In the genomic region with DNA sequence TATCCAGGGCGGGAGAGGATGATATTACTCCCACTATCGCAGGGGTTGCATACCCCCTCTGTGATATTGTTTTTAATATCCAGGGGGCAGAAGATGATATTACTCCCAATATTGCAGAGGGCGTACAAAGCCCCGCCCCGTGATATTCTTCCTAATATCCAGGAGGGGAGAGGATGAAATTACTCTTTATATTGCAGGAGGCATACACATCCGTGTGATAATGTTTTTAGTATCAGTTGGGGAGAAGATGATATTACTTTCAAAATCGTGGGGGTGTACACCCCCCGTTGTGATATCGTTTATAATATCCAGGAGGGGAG, we compare ENCODE assay signal across 8 cellular contexts. TPM values are rescaled to one million over a fixed set of nuclear protein-coding genes. Genes with fewer than 3 reads are reported as not detected.
DNase-seq lines count a peak whose midpoint lies in the region; ATAC-seq and TF ChIP-seq lines count a peak whose summit lies in the region.

No MANE protein-coding gene starts in this region.

- H3K27me3 ChIP-seq in CD4-positive, alpha-beta memory T cell (ENCODE audit: insufficient read depth, low read length): no peaks in the 10 kb centered on the region
- peaks cover 29% of the 10 kb centered on the region; the same call in 1 of the 2 replicates for H3K27me3 ChIP-seq in HUES64 (ENCODE audit: insufficient read depth, low read length)
- H3K27me3 ChIP-seq in adipocyte (replicated peaks; ENCODE audit: control insufficient read depth, insufficient read depth, low read length): peaks cover 27% of the 10 kb centered on the region
- peaks cover 19% of the 10 kb centered on the region for H3K27me3 ChIP-seq in foreskin keratinocyte

- no peaks in the 10 kb centered on the region for H3K9me3 ChIP-seq in CD4-positive, alpha-beta memory T cell (ENCODE audit: control insufficient read depth in 1 of 2, low read length in 2 of 2)
- H3K9me3 ChIP-seq in HUES64 (ENCODE audit: insufficient read depth, low read depth, low read length): no peaks in the 10 kb centered on the region
- H3K9me3 ChIP-seq in adipocyte (ENCODE audit: control insufficient read depth, low read length): no peaks in the 10 kb centered on the region

- H3K4me1 Mint-ChIP-seq in CD4-positive, alpha-beta memory T cell: peaks cover 5 to 13% (median 10%) of the 10 kb centered on the region in 4 donors
- H3K4me1 Mint-ChIP-seq in naive B cell: peaks cover 5 to 17% (median 9%) of the 10 kb centered on the region in 3 donors

- no peak for TF ChIP-seq CTCF in foreskin keratinocyte (conservative IDR thresholded peaks at IDR 0.05)

- H3K9ac ChIP-seq in HUES64 (ENCODE audit: low read depth, low read length) (no peak overlapping the region), adipocyte (ENCODE audit: low read length) (peak overlapping the region; percentile 67)

- peak overlapping the region; percentile 81 to 92 (median 86) for H3K4me3 Mint-ChIP-seq in CD4-positive, alpha-beta memory T cell
- peak overlapping the region; percentile 71 to 94 (median 88) for H3K4me3 Mint-ChIP-seq in naive B cell

- peak overlapping the region in 1 of 2 donors; percentile 28 for H3K4me3 ChIP-seq in CD4-positive, alpha-beta memory T cell (ENCODE audit: low read length in 2 of 2)
- H3K4me3 ChIP-seq in HUES64 (ENCODE audit: low read length) (peak overlapping the region; percentile 37), adipocyte (ENCODE audit: low read length) (peak overlapping the region; percentile 75)

- CTCF ChIA-PET in CD4-positive, alpha-beta memory T cell (lab: Charles Lee; ENCODE audit: partially characterized antibody): interaction anchor here (1.0 kb wide), 2 partner anchors 142 to 197 kb away, joined by 4 to 7 read pairs; no protein-coding TSS in a partner anchor

- H3K36me3 ChIP-seq in CD4-positive, alpha-beta memory T cell (ENCODE audit: insufficient read depth, low read length): no peaks in the 10 kb centered on the region
- H3K36me3 ChIP-seq in HUES64 (ENCODE audit: insufficient read depth, low read length): no peaks in the 10 kb centered on the region
- H3K36me3 ChIP-seq in adipocyte (ENCODE audit: control insufficient read depth, insufficient read depth, low read length, severe bottlenecking): no peaks in the 10 kb centered on the region

- no peaks in the 10 kb centered on the region for H3K4me1 ChIP-seq in CD4-positive, alpha-beta memory T cell (ENCODE audit: insufficient read depth, low read length)
- H3K4me1 ChIP-seq in HUES64 (ENCODE audit: insufficient read depth, low read length) (no peaks in the 10 kb centered on the region; the same call in 1 of the 2 replicates), adipocyte (ENCODE audit: control insufficient read depth, insufficient read depth, low read length) (peaks cover 5% of the 10 kb centered on the region), foreskin keratinocyte (no peaks in the 10 kb centered on the region)

- H3K27ac ChIP-seq in CD4-positive, alpha-beta memory T cell (ENCODE audit: low read depth, low read length): no peak overlapping the region
- H3K27ac ChIP-seq in HUES64 (ENCODE audit: low read depth, low read length): no peak overlapping the region
- H3K27ac ChIP-seq in foreskin keratinocyte: no peak overlapping the region

- H3K36me3 Mint-ChIP-seq in CD4-positive, alpha-beta memory T cell: no peaks in the 10 kb centered on the region
- H3K36me3 Mint-ChIP-seq in naive B cell: no peaks in the 10 kb centered on the region

- 87% methylated on average over 8 of the region's 9 CpGs for WGBS in HUES64

- ATAC-seq in naive B cell (ENCODE audit: low read depth in 2 of 2) (no peak), HG02970 (IDR thresholded peaks at IDR 0.05; ENCODE audit: low FRiP score, unreplicated experiment) (no peak), foreskin keratinocyte (no peak), GM21786 (IDR thresholded peaks at IDR 0.05; ENCODE audit: unreplicated experiment) (no peak)

- intact Hi-C loops in CD4-positive, alpha-beta memory T cell (cut with micrococcal nuclease): loop anchor here (1.0 to 5.0 kb wide), 3 partner anchors 53 to 143 kb away; a partner anchor contains a TSS

- POLR2A ChIA-PET in CD4-positive, alpha-beta memory T cell (lab: Charles Lee; ENCODE audit: partially characterized antibody): interaction anchor here (0.6 kb wide), 2 partner anchors 36 to 272 kb away, joined by 4 to 5 read pairs; no protein-coding TSS in a partner anchor

- DNase-seq in CD4-positive, alpha-beta memory T cell: no peak
- DNase-seq in adipocyte (ENCODE audit: low read depth): no peak
- no peak for DNase-seq in naive B cell
- DNase-seq in foreskin keratinocyte: no peak
- DNase-seq in NCI-H2171 (lab: John Stamatoyannopoulos, UW): no peak

- peaks cover 13 to 31% of the 10 kb centered on the region in 2 donors for H3K27me3 Mint-ChIP-seq in CD4-positive, alpha-beta memory T cell
- H3K27me3 Mint-ChIP-seq in naive B cell: peaks cover 31 to 65% (median 46%) of the 10 kb centered on the region in 3 donors

- H3K9me3 Mint-ChIP-seq in CD4-positive, alpha-beta memory T cell: no peaks in the 10 kb centered on the region
- no peaks in the 10 kb centered on the region for H3K9me3 Mint-ChIP-seq in naive B cell

- peak overlapping the region in 3 of 7 donors; percentile 48 to 94 (median 81) for H3K27ac Mint-ChIP-seq in CD4-positive, alpha-beta memory T cell
- H3K27ac Mint-ChIP-seq in naive B cell: peak overlapping the region in 1 of 6 donors; percentile 85

RNA-seq across cellular contexts. Expression of a gene that starts 52.9 kb away (rescaled TPM):
- total RNA-seq in CD4-positive, alpha-beta memory T cell: 100 to 1,000 TPM; 129 to 137 TPM
- polyA plus RNA-seq in CD4-positive, alpha-beta memory T cell: 10 to 100 TPM; 54.6 to 66.1 TPM
- 88.6 TPM for polyA plus RNA-seq in HUES64 (2013, experiment 1 of 2)
- polyA plus RNA-seq in HUES64 (2013, experiment 2 of 2): 98.6 TPM
- polyA plus RNA-seq in naive B cell (ENCODE audit: low read depth in 6 of 6) (10 to 100 TPM; 56.9 to 83.5 (median 74.4) TPM), foreskin keratinocyte (85.0 and 92.2 TPM in 2 replicates)
- 78.7 and 85.8 TPM in 2 replicates for total RNA-seq in foreskin keratinocyte
